In genomic region chr6:82701341-82701740, GRCh38 we compare ENCODE assay signal across 30 cellular contexts.
"Had no signal": no experiment of that assay in that cellular context is flagged by ENCODE, and none has a peak within 500 bp of the region (broad histone marks: within the 10 kb centered on the region; RNA-seq: fewer than 3 reads in every experiment).

No MANE protein-coding gene starts in this region.

- DNase-seq: activated effector memory CD4-positive, alpha-beta T cell treated with anti-CD3 and anti-CD28 coated beads, Interleukin-2, amount 50 U/mL, for 16 hours; activated effector memory CD4-positive, alpha-beta T cell treated with Interleukin-2 at 50 U/mL for 16 hours; activated gamma-delta T cell; activated gamma-delta T cell treated with Interleukin-2 at 50 U/mL for 16 hours; activated naive CD4-positive, alpha-beta T cell; activated naive CD4-positive, alpha-beta T cell treated with anti-CD3 and anti-CD28 coated beads for 36 hours; activated naive CD4-positive, alpha-beta T cell treated with anti-CD3 and anti-CD28 coated beads, Interleukin-2, amount 10 ng/mL, durations not matched to agents 7 days and 5 days; activated naive CD4-positive, alpha-beta T cell treated with anti-CD3 and anti-CD28 coated beads, Interleukin-2, amount 50 U/mL, for 16 hours; activated naive CD4-positive, alpha-beta T cell treated with Interleukin-2 at 50 U/mL for 16 hours; activated naive CD8-positive, alpha-beta T cell treated with anti-CD3 and anti-CD28 coated beads for 36 hours; activated naive CD8-positive, alpha-beta T cell treated with anti-CD3 and anti-CD28 coated beads, Interleukin-2, amount 10 ng/mL, durations not matched to agents 7 days and 5 days; activated naive CD8-positive, alpha-beta T cell treated with anti-CD3 and anti-CD28 coated beads, Interleukin-2, amount 50 U/mL, for 24 hours; activated T-cell treated with anti-CD3 and anti-CD28 coated beads, Interleukin-2, amount 50 U/mL, for 1 hour; activated T-cell treated with anti-CD3 and anti-CD28 coated beads, Interleukin-2, amount 50 U/mL, for 24 hours; activated T-cell treated with anti-CD3 and anti-CD28 coated beads, Interleukin-2, amount 50 U/mL, for 4 hours; activated T-cell treated with anti-CD3 and anti-CD28 coated beads, Interleukin-2, amount 50 U/mL, for 48 hours; activated T-cell treated with anti-CD3 and anti-CD28 coated beads, Interleukin-2, amount 50 U/mL, for 72 hours; adrenal gland; amniotic stem cell; amygdala; anterior cingulate cortex; aorta; body of pancreas; brain microvascular endothelial cell; caudate nucleus; central memory CD4-positive, alpha-beta T cell; cerebellar nuclear complex had no signal

- H3K27me3 ChIP-seq: adrenal gland, ascending aorta, body of pancreas, brain microvascular endothelial cell, breast epithelium, cardiac muscle cell had no signal

- H3K36me3 ChIP-seq: adrenal gland, ascending aorta, brain microvascular endothelial cell, breast epithelium, cardiac muscle cell had no signal

- H3K4me1 ChIP-seq: adrenal gland, ascending aorta, body of pancreas, breast epithelium had no signal

- H3K27ac ChIP-seq: adrenal gland, ascending aorta, body of pancreas, brain microvascular endothelial cell, breast epithelium, cardiac muscle cell had no signal

- H3K4me3 ChIP-seq: adrenal gland, ascending aorta, body of pancreas, breast epithelium, cardiac muscle cell had no signal

- H3K9me3 ChIP-seq: adrenal gland, body of pancreas had no signal
